ENCODE assay signal across 32 cellular contexts in genomic region chrX:20274121-20274520, GRCh38.
"Had no signal": no experiment of that assay in that cellular context is flagged by ENCODE, and none has a peak within 500 bp of the region (broad histone marks: within the 10 kb centered on the region; RNA-seq: fewer than 3 reads in every experiment).

No MANE protein-coding gene starts in this region.

- H3K4me2 ChIP-seq: smooth muscle cell had no signal

- H3K36me3 Mint-ChIP-seq: activated naive CD4-positive, alpha-beta T cell treated with anti-CD3 and anti-CD28 coated beads, Interleukin-2, amount 50 U/mL, for 24 hours; mesothelial cell of epicardium; stimulated activated memory B cell treated with anti-CD40 and anti-IgM and Interleukin-4, amounts not matched to agents 10 μg/mL and 1 μg/mL and 100 μg/mL, for 72 hours had no signal

- H3K9ac ChIP-seq: parathyroid adenoma had no signal

- H3K4me1 Mint-ChIP-seq: activated CD8-positive, alpha-beta memory T cell treated with anti-CD3 and anti-CD28 coated beads, Interleukin-2, amount 10 ng/mL, durations not matched to agents 7 days and 5 days; activated naive CD4-positive, alpha-beta T cell treated with anti-CD3 and anti-CD28 coated beads, Interleukin-2, amount 50 U/mL, for 24 hours; central memory CD8-positive, alpha-beta T cell; naive thymus-derived CD8-positive, alpha-beta T cell; stimulated activated memory B cell treated with anti-CD40 and anti-IgM and Interleukin-4, amounts not matched to agents 10 μg/mL and 1 μg/mL and 100 μg/mL, for 72 hours; stimulated activated naive CD8-positive, alpha-beta T cell treated with anti-CD3 and anti-CD28 coated beads, Interleukin-15, amount 100 ng/mL, for 72 hours had no signal

- H3K4me3 Mint-ChIP-seq: activated B cell treated with CpG ODN at 0.5 μM for 24 hours; activated CD8-positive, alpha-beta memory T cell treated with anti-CD3 and anti-CD28 coated beads, Interleukin-2, amount 10 ng/mL, durations not matched to agents 7 days and 5 days; activated CD8-positive, alpha-beta T cell treated with anti-CD3 and anti-CD28 coated beads, Interleukin-2, amount 10 ng/mL, durations not matched to agents 7 days and 5 days; activated naive CD4-positive, alpha-beta T cell treated with anti-CD3 and anti-CD28 coated beads, Interleukin-2, amount 50 U/mL, for 24 hours; activated naive CD8-positive, alpha-beta T cell treated with anti-CD3 and anti-CD28 coated beads, Interleukin-2, amount 50 U/mL, for 24 hours; central memory CD8-positive, alpha-beta T cell; dendritic cell treated with granulocyte-macrophage colony-stimulating factor and Interleukin-4, amounts not matched to agents 40 ng/mL and 50 ng/mL, for 4 days; mesothelial cell of epicardium; naive thymus-derived CD8-positive, alpha-beta T cell; neural crest cell; stimulated activated memory B cell treated with anti-CD40 and anti-IgM and Interleukin-4, amounts not matched to agents 10 μg/mL and 1 μg/mL and 100 μg/mL, for 72 hours; stimulated activated naive CD8-positive, alpha-beta T cell treated with anti-CD3 and anti-CD28 coated beads, Interleukin-15, amount 100 ng/mL, for 72 hours; T-helper 2 cell treated with Interferon-gamma antibody and Interleukin-4, amounts not matched to agents 5 μg/mL and 100 μg/mL, for 36 hours had no signal

- H3K27ac Mint-ChIP-seq: activated B cell treated with CpG ODN at 0.5 μM for 24 hours; activated CD8-positive, alpha-beta memory T cell treated with anti-CD3 and anti-CD28 coated beads, Interleukin-2, amount 10 ng/mL, durations not matched to agents 7 days and 5 days; activated CD8-positive, alpha-beta T cell treated with anti-CD3 and anti-CD28 coated beads, Interleukin-2, amount 10 ng/mL, durations not matched to agents 7 days and 5 days; activated naive CD4-positive, alpha-beta T cell treated with anti-CD3 and anti-CD28 coated beads, Interleukin-2, amount 50 U/mL, for 24 hours; activated naive CD8-positive, alpha-beta T cell treated with anti-CD3 and anti-CD28 coated beads, Interleukin-2, amount 50 U/mL, for 24 hours; activated T-helper 2 cell treated with anti-CD3 and anti-CD28 coated beads, Interferon-gamma antibody, Interleukin-2, Interleukin-4, amounts not matched to agents 10 μg/mL and 5 μg/mL and 100 μg/mL, durations not matched to agents 14 hours and 24 hours and 36 hours; dendritic cell treated with granulocyte-macrophage colony-stimulating factor and Interleukin-4, amounts not matched to agents 40 ng/mL and 50 ng/mL, for 4 days; mesothelial cell of epicardium; naive thymus-derived CD8-positive, alpha-beta T cell; stimulated activated memory B cell treated with anti-CD40 and anti-IgM and Interleukin-4, amounts not matched to agents 10 μg/mL and 1 μg/mL and 100 μg/mL, for 72 hours; stimulated activated naive CD8-positive, alpha-beta T cell treated with anti-CD3 and anti-CD28 coated beads, Interleukin-15, amount 100 ng/mL, for 72 hours; T-helper 2 cell treated with Interferon-gamma antibody and Interleukin-4, amounts not matched to agents 5 μg/mL and 100 μg/mL, for 36 hours had no signal

- H3K9me3 ChIP-seq: sigmoid colon, tibial artery, upper lobe of right lung had no signal

- DNase-seq: activated B cell treated with CpG ODN at 0.5 μM for 24 hours; activated CD8-positive, alpha-beta memory T cell treated with anti-CD3 and anti-CD28 coated beads, Interleukin-2, amount 10 ng/mL, durations not matched to agents 7 days and 5 days; activated CD8-positive, alpha-beta T cell treated with anti-CD3 and anti-CD28 coated beads, Interleukin-2, amount 10 ng/mL, durations not matched to agents 7 days and 5 days; activated naive CD8-positive, alpha-beta T cell treated with anti-CD3 and anti-CD28 coated beads, Interleukin-2, amount 50 U/mL, for 24 hours; activated T-cell treated with anti-CD3 and anti-CD28 coated beads, Interleukin-2, amount 50 U/mL, for 48 hours; amygdala; effector CD4-positive, alpha-beta T cell; foreskin melanocyte; left cardiac atrium; mammary epithelial cell; naive thymus-derived CD8-positive, alpha-beta T cell; nucleus accumbens; psoas muscle; sigmoid colon; stimulated activated CD4-positive, alpha-beta T cell treated with anti-CD3 and anti-CD28 coated beads, Interleukin-1b, Interleukin-23, amount 100 ng/mL, for 48 hours; stimulated activated CD4-positive, alpha-beta T cell treated with anti-CD3 and anti-CD28 coated beads, Interleukin-4, amount 100 ng/mL, for 4 hours; stimulated activated CD8-positive, alpha-beta memory T cell treated with anti-CD3 and anti-CD28 coated beads, Interleukin-4, amount 100 ng/mL, for 48 hours; stimulated activated naive CD8-positive, alpha-beta T cell treated with anti-CD3 and anti-CD28 coated beads, Interleukin-15, amount 100 ng/mL, for 72 hours; substantia nigra; tibial artery; upper lobe of right lung had no signal

- H3K27me3 ChIP-seq: esophagus muscularis mucosa, sigmoid colon, tibial artery, upper lobe of right lung had no signal

- H3K9me3 Mint-ChIP-seq: activated B cell treated with CpG ODN at 0.5 μM for 24 hours; activated naive CD4-positive, alpha-beta T cell treated with anti-CD3 and anti-CD28 coated beads, Interleukin-2, amount 50 U/mL, for 24 hours; activated naive CD8-positive, alpha-beta T cell treated with anti-CD3 and anti-CD28 coated beads, Interleukin-2, amount 50 U/mL, for 24 hours; activated T-helper 2 cell treated with anti-CD3 and anti-CD28 coated beads, Interferon-gamma antibody, Interleukin-2, Interleukin-4, amounts not matched to agents 10 μg/mL and 5 μg/mL and 100 μg/mL, durations not matched to agents 14 hours and 24 hours and 36 hours; central memory CD8-positive, alpha-beta T cell; dendritic cell treated with granulocyte-macrophage colony-stimulating factor and Interleukin-4, amounts not matched to agents 40 ng/mL and 50 ng/mL, for 4 days; stimulated activated naive CD8-positive, alpha-beta T cell treated with anti-CD3 and anti-CD28 coated beads, Interleukin-15, amount 100 ng/mL, for 72 hours; T-helper 2 cell treated with Interferon-gamma antibody and Interleukin-4, amounts not matched to agents 5 μg/mL and 100 μg/mL, for 36 hours had no signal

- H3K4me3 ChIP-seq: esophagus muscularis mucosa, psoas muscle, sigmoid colon, smooth muscle cell, tibial artery, upper lobe of right lung had no signal

- H2AFZ ChIP-seq: parathyroid adenoma had no signal

- H3K27ac ChIP-seq: esophagus muscularis mucosa, parathyroid adenoma, psoas muscle, sigmoid colon, tibial artery, upper lobe of right lung had no signal

- ATAC-seq: activated CD8-positive, alpha-beta memory T cell treated with anti-CD3 and anti-CD28 coated beads, Interleukin-2, amount 10 ng/mL, durations not matched to agents 7 days and 5 days; activated CD8-positive, alpha-beta T cell treated with anti-CD3 and anti-CD28 coated beads, Interleukin-2, amount 10 ng/mL, durations not matched to agents 7 days and 5 days; activated naive CD8-positive, alpha-beta T cell treated with anti-CD3 and anti-CD28 coated beads, Interleukin-2, amount 50 U/mL, for 24 hours; left cardiac atrium; naive thymus-derived CD8-positive, alpha-beta T cell; psoas muscle; stimulated activated memory B cell treated with anti-CD40 and anti-IgM and Interleukin-4, amounts not matched to agents 10 μg/mL and 1 μg/mL and 100 μg/mL, for 72 hours; stimulated activated naive CD8-positive, alpha-beta T cell treated with anti-CD3 and anti-CD28 coated beads, Interleukin-15, amount 100 ng/mL, for 72 hours; upper lobe of right lung had no signal

- H3K27me3 Mint-ChIP-seq: activated B cell treated with CpG ODN at 0.5 μM for 24 hours; activated CD8-positive, alpha-beta memory T cell treated with anti-CD3 and anti-CD28 coated beads, Interleukin-2, amount 10 ng/mL, durations not matched to agents 7 days and 5 days; activated naive CD4-positive, alpha-beta T cell treated with anti-CD3 and anti-CD28 coated beads, Interleukin-2, amount 50 U/mL, for 24 hours; activated naive CD8-positive, alpha-beta T cell treated with anti-CD3 and anti-CD28 coated beads, Interleukin-2, amount 50 U/mL, for 24 hours; central memory CD8-positive, alpha-beta T cell; naive thymus-derived CD8-positive, alpha-beta T cell; stimulated activated memory B cell treated with anti-CD40 and anti-IgM and Interleukin-4, amounts not matched to agents 10 μg/mL and 1 μg/mL and 100 μg/mL, for 72 hours; stimulated activated naive CD8-positive, alpha-beta T cell treated with anti-CD3 and anti-CD28 coated beads, Interleukin-15, amount 100 ng/mL, for 72 hours had no signal

- H3K4me1 ChIP-seq: esophagus muscularis mucosa, parathyroid adenoma, psoas muscle, sigmoid colon, tibial artery, upper lobe of right lung had no signal

- H3K36me3 ChIP-seq: esophagus muscularis mucosa, sigmoid colon, tibial artery, upper lobe of right lung had no signal
